ENCODE assay signal across 1 cellular context in the genomic region with DNA sequence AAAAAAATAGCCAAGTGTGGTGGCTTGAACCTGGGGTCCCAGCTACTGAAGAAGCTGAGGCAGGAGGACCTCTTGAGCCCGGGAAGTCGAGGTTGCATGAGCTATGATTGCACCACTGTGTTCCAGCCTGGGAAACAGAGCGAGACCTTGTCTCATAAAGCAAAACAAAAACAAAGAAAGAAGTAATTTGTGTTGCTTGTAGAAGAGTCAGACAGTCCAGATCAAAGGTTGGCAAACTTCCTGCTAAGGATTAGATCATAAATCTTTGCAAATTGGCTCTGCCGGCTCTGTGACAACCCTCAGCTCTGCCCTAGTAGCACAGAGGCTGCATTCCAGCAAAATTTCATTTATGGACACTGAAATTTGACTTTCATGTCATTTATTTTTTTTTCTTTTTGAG.
A peak's percentile ranks its signal among the peaks of the same experiment; 100 is the strongest.
TF ChIP-seq lines count a peak whose summit lies in the region.

No MANE protein-coding gene starts in this region.

TF ChIP-seq in HEK293, 187 proteins besides CTCF, POLR2A, EP300 and RAD21 (continued from another document):
- TF ChIP-seq, protein P1, sequence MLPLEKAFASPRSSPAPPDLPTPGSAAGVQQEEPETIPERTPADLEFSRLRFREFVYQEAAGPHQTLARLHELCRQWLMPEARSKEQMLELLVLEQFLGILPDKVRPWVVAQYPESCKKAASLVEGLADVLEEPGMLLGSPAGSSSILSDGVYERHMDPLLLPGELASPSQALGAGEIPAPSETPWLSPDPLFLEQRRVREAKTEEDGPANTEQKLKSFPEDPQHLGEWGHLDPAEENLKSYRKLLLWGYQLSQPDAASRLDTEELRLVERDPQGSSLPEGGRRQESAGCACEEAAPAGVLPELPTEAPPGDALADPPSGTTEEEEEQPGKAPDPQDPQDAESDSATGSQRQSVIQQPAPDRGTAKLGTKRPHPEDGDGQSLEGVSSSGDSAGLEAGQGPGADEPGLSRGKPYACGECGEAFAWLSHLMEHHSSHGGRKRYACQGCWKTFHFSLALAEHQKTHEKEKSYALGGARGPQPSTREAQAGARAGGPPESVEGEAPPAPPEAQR (tag by site-specific recombination; IDR thresholded peaks at IDR 0.05), result no peak
- TF ChIP-seq ZFP69B (tag by site-specific recombination; IDR thresholded peaks at IDR 0.05) (0 out of 2 replicates have a peak, but pooled peaks have one; percentile 30), ZNF843 (tag by site-specific recombination; IDR thresholded peaks at IDR 0.05) (peak; percentile 77), ZNF112 (tag by site-specific recombination; IDR thresholded peaks at IDR 0.05) (no peak), SALL2 (tag by site-specific recombination; IDR thresholded peaks at IDR 0.05; ENCODE audit: borderline replicate concordance) (no peak), PRDM1 (tag by site-specific recombination; IDR thresholded peaks at IDR 0.05) (no peak), FEZF1 (tag by site-specific recombination; IDR thresholded peaks at IDR 0.05) (peak; percentile 73), ZNF324 (tag by site-specific recombination; IDR thresholded peaks at IDR 0.05) (no peak), MEIS1 (CRISPR knock-in tag; IDR thresholded peaks at IDR 0.05; ENCODE audit: borderline replicate concordance) (peak; percentile 38; the same call in 1 of the 2 replicates), ZEB2 (tag by site-specific recombination; IDR thresholded peaks at IDR 0.05) (peak; percentile 40; the same call in 1 of the 2 replicates), HOXA7 (CRISPR knock-in tag; IDR thresholded peaks at IDR 0.05; ENCODE audit: borderline replicate concordance) (no peak), IKZF3 (tag by site-specific recombination; IDR thresholded peaks at IDR 0.05) (peak; percentile 62), ZNF530 (tag by site-specific recombination; IDR thresholded peaks at IDR 0.05; ENCODE audit: low read depth) (no peak), ZFP41 (tag by site-specific recombination; IDR thresholded peaks at IDR 0.05; ENCODE audit: borderline replicate concordance) (no peak), ZNF670 (tag by site-specific recombination; IDR thresholded peaks at IDR 0.05; ENCODE audit: low read depth) (no peak)
- TF ChIP-seq, protein P2, sequence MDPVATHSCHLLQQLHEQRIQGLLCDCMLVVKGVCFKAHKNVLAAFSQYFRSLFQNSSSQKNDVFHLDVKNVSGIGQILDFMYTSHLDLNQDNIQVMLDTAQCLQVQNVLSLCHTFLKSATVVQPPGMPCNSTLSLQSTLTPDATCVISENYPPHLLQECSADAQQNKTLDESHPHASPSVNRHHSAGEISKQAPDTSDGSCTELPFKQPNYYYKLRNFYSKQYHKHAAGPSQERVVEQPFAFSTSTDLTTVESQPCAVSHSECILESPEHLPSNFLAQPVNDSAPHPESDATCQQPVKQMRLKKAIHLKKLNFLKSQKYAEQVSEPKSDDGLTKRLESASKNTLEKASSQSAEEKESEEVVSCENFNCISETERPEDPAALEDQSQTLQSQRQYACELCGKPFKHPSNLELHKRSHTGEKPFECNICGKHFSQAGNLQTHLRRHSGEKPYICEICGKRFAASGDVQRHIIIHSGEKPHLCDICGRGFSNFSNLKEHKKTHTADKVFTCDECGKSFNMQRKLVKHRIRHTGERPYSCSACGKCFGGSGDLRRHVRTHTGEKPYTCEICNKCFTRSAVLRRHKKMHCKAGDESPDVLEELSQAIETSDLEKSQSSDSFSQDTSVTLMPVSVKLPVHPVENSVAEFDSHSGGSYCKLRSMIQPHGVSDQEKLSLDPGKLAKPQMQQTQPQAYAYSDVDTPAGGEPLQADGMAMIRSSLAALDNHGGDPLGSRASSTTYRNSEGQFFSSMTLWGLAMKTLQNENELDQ (tag by site-specific recombination; IDR thresholded peaks at IDR 0.05; ENCODE audit: low read depth), result no peak
TF ChIP-seq in HEK293: peak in this region for 21.
